In genomic region chr3:63960048-63960711, GRCh38 we compare ENCODE assay signal across 1 cellular context.
TF ChIP-seq lines count a peak whose summit lies in the region.

No MANE protein-coding gene starts in this region.

TF ChIP-seq in GM12878, 131 proteins besides CTCF, POLR2A, EP300 and RAD21 (continued from another document):
- no peak for TF ChIP-seq PRDM15 (CRISPR knock-in tag; IDR thresholded peaks at IDR 0.05)
- 0 out of 2 replicates have a peak, but pooled peaks have one; percentile 29 for TF ChIP-seq EED (IDR thresholded peaks at IDR 0.05; ENCODE audit: low read depth)
- no peak for TF ChIP-seq ASH2L (IDR thresholded peaks at IDR 0.05; ENCODE audit: borderline replicate concordance, low read depth)
- TF ChIP-seq NFXL1 (IDR thresholded peaks at IDR 0.05; ENCODE audit: borderline replicate concordance): no peak
- no peak for TF ChIP-seq IRF5 (IDR thresholded peaks at IDR 0.05; ENCODE audit: borderline replicate concordance)
- no peak for TF ChIP-seq KLF5 (IDR thresholded peaks at IDR 0.05; ENCODE audit: partially characterized antibody)
- TF ChIP-seq SIX5 (IDR thresholded peaks at IDR 0.05; ENCODE audit: low read depth, low read length, severe bottlenecking): no peak
